27 cellular contexts compared by ENCODE assay signal in genomic region chr5:40240671-40241070, GRCh38.
"Had no signal": no experiment of that assay in that cellular context is flagged by ENCODE, and none has a peak within 500 bp of the region (broad histone marks: within the 10 kb centered on the region; RNA-seq: fewer than 3 reads in every experiment).

No MANE protein-coding gene starts in this region.

- H3K4me3 ChIP-seq: colonic mucosa, heart right ventricle, left lung, mucosa of descending colon, psoas muscle, sigmoid colon, testis, tibial artery had no signal

- H3K27ac Mint-ChIP-seq: dendritic cell treated with granulocyte-macrophage colony-stimulating factor and Interleukin-4, amounts not matched to agents 40 ng/mL and 50 ng/mL, for 4 days; endodermal cell; mesothelial cell of epicardium; naive B cell; nephron progenitor cell; stimulated activated effector memory CD8-positive, alpha-beta T cell treated with anti-CD3 and anti-CD28 coated beads, Interleukin-12 subunit alpha, Interleukin-12 subunit beta, amount 100 ng/mL, for 72 hours; type B pancreatic cell had no signal

- H3K36me3 ChIP-seq: colonic mucosa, heart right ventricle, left lung, sigmoid colon, tibial artery had no signal

- H3K27me3 Mint-ChIP-seq: dendritic cell treated with granulocyte-macrophage colony-stimulating factor and Interleukin-4, amounts not matched to agents 40 ng/mL and 50 ng/mL, for 4 days; type B pancreatic cell had no signal

- H3K27me3 ChIP-seq: colonic mucosa, heart right ventricle, left lung, sigmoid colon, testis, tibial artery had no signal

- H3K4me3 Mint-ChIP-seq: dendritic cell treated with granulocyte-macrophage colony-stimulating factor and Interleukin-4, amounts not matched to agents 40 ng/mL and 50 ng/mL, for 4 days; endodermal cell; mesothelial cell of epicardium; naive B cell; nephron progenitor cell; stimulated activated effector memory CD8-positive, alpha-beta T cell treated with anti-CD3 and anti-CD28 coated beads, Interleukin-12 subunit alpha, Interleukin-12 subunit beta, amount 100 ng/mL, for 72 hours; type B pancreatic cell had no signal

- H3K9me3 ChIP-seq: colonic mucosa, mucosa of descending colon, testis had no signal

- H3K36me3 Mint-ChIP-seq: mesothelial cell of epicardium; stimulated activated effector memory CD8-positive, alpha-beta T cell treated with anti-CD3 and anti-CD28 coated beads, Interleukin-12 subunit alpha, Interleukin-12 subunit beta, amount 100 ng/mL, for 72 hours; type B pancreatic cell had no signal

- H3K4me1 ChIP-seq: colonic mucosa, heart right ventricle, left lung, psoas muscle, sigmoid colon, testis, tibial artery had no signal

- ATAC-seq: esophagus mucosa, heart right ventricle, left cardiac atrium, left lung, mucosa of descending colon, psoas muscle, right cardiac atrium had no signal

- DNase-seq: colonic mucosa; effector CD8-positive, alpha-beta T cell; endodermal cell; foreskin melanocyte; glutamatergic neuron; heart right ventricle; hippocampal formation; left cardiac atrium; left lung; mesenchymal stem cell; mucosa of descending colon; naive B cell; nephron progenitor cell; nucleus accumbens; posterior cingulate gyrus; psoas muscle; right cardiac atrium; sigmoid colon; substantia nigra; testis; tibial artery had no signal

- H3K27ac ChIP-seq: colonic mucosa, epithelial cell of prostate, heart right ventricle, left lung, psoas muscle, sigmoid colon, testis, tibial artery had no signal

- H3K4me1 Mint-ChIP-seq: naive B cell, nephron progenitor cell had no signal
